Comparison of ENCODE assay signal across 1 cellular context in genomic region chr1:56676571-56677035, GRCh38.
A peak's percentile ranks its signal among the peaks of the same experiment; 100 is the strongest.
TF ChIP-seq lines count a peak whose summit lies in the region.

No MANE protein-coding gene starts in this region.

TF ChIP-seq in SK-N-SH, 30 proteins besides CTCF, POLR2A, EP300 and RAD21 (continued from another document):
- no peak for TF ChIP-seq CHD2 (IDR thresholded peaks at IDR 0.05; ENCODE audit: low read length, partially characterized antibody)
- TF ChIP-seq, protein P1, sequence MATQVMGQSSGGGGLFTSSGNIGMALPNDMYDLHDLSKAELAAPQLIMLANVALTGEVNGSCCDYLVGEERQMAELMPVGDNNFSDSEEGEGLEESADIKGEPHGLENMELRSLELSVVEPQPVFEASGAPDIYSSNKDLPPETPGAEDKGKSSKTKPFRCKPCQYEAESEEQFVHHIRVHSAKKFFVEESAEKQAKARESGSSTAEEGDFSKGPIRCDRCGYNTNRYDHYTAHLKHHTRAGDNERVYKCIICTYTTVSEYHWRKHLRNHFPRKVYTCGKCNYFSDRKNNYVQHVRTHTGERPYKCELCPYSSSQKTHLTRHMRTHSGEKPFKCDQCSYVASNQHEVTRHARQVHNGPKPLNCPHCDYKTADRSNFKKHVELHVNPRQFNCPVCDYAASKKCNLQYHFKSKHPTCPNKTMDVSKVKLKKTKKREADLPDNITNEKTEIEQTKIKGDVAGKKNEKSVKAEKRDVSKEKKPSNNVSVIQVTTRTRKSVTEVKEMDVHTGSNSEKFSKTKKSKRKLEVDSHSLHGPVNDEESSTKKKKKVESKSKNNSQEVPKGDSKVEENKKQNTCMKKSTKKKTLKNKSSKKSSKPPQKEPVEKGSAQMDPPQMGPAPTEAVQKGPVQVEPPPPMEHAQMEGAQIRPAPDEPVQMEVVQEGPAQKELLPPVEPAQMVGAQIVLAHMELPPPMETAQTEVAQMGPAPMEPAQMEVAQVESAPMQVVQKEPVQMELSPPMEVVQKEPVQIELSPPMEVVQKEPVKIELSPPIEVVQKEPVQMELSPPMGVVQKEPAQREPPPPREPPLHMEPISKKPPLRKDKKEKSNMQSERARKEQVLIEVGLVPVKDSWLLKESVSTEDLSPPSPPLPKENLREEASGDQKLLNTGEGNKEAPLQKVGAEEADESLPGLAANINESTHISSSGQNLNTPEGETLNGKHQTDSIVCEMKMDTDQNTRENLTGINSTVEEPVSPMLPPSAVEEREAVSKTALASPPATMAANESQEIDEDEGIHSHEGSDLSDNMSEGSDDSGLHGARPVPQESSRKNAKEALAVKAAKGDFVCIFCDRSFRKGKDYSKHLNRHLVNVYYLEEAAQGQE (IDR thresholded peaks at IDR 0.05; ENCODE audit: low read depth, low read length): no peak
- peak; percentile 53 for TF ChIP-seq JUND (IDR thresholded peaks at IDR 0.05)
- no peak for TF ChIP-seq RFX5 (IDR thresholded peaks at IDR 0.05; ENCODE audit: low read length)
- TF ChIP-seq MAX (IDR thresholded peaks at IDR 0.05; ENCODE audit: low read depth): 0 out of 2 replicates have a peak, but pooled peaks have one; percentile 38
- TF ChIP-seq FOSL2 (IDR thresholded peaks at IDR 0.05; ENCODE audit: borderline replicate concordance, low read depth): peak; percentile 60
